In the genomic region with DNA sequence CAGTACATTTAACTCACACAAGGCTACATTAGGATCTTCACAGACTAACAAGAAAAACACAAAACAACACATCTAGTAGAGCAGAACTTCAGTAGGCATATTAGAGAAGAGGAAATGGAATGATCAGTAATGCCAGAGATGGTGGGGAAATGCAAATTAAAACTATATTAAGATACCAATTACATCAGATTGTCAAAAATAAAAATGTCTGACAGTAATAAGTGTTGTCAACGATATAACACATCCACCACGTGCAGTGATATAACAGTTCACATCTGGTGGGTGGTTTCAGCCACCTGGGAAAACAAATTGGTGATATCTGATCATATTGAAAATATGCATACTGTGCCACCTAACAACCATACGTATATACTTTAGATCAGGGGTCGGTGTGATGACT, we compare ENCODE assay signal across 25 cellular contexts.
"Had no signal": no experiment of that assay in that cellular context is flagged by ENCODE, and none has a peak within 500 bp of the region (broad histone marks: within the 10 kb centered on the region; RNA-seq: fewer than 3 reads in every experiment).

No MANE protein-coding gene starts in this region.

- H3K27ac ChIP-seq: coronary artery, esophagus muscularis mucosa, foreskin keratinocyte, gastroesophageal sphincter, heart left ventricle, hepatocyte, neural progenitor cell, psoas muscle, skin epidermis, spleen, transverse colon had no signal

- H3K4me2 ChIP-seq: hepatocyte, neural progenitor cell had no signal

- H3K27me3 Mint-ChIP-seq: naive thymus-derived CD4-positive, alpha-beta T cell; stimulated activated memory B cell treated with anti-CD40 and anti-IgM and Interleukin-4, amounts not matched to agents 10 μg/mL and 1 μg/mL and 100 μg/mL, for 72 hours; stimulated activated naive CD8-positive, alpha-beta T cell treated with anti-CD3 and anti-CD28 coated beads, Interleukin-15, Interleukin-2, amounts not matched to agents 100 ng/mL and 50 ng/mL, for 24 hours had no signal

- H3K9ac ChIP-seq: neural progenitor cell had no signal

- H3K4me3 Mint-ChIP-seq: mesothelial cell of epicardium; naive thymus-derived CD4-positive, alpha-beta T cell; nephron; neural progenitor cell; stimulated activated memory B cell treated with anti-CD40 and anti-IgM and Interleukin-4, amounts not matched to agents 10 μg/mL and 1 μg/mL and 100 μg/mL, for 72 hours; stimulated activated naive CD8-positive, alpha-beta T cell treated with anti-CD3 and anti-CD28 coated beads, Interleukin-15, Interleukin-2, amounts not matched to agents 100 ng/mL and 50 ng/mL, for 24 hours had no signal

- H3K4me1 ChIP-seq: esophagus muscularis mucosa, foreskin keratinocyte, gastroesophageal sphincter, heart left ventricle, neural progenitor cell, psoas muscle, spleen, transverse colon had no signal

- H3K9me3 ChIP-seq: esophagus muscularis mucosa, gastroesophageal sphincter, psoas muscle, transverse colon had no signal

- DNase-seq: dermis blood vessel endothelial cell; effector memory CD4-positive, alpha-beta T cell; foreskin keratinocyte; heart left ventricle; kidney; mucosa of descending colon; naive thymus-derived CD4-positive, alpha-beta T cell; psoas muscle; right cardiac atrium; spleen; stimulated activated CD4-positive, alpha-beta T cell treated with anti-CD3 and anti-CD28 coated beads, Interleukin-4, amount 100 ng/mL, for 4 hours; transverse colon had no signal

- H3K36me3 ChIP-seq: esophagus muscularis mucosa, heart left ventricle, neural progenitor cell, transverse colon had no signal

- H3K27ac Mint-ChIP-seq: mesothelial cell of epicardium; naive thymus-derived CD4-positive, alpha-beta T cell; nephron; neural progenitor cell; stimulated activated memory B cell treated with anti-CD40 and anti-IgM and Interleukin-4, amounts not matched to agents 10 μg/mL and 1 μg/mL and 100 μg/mL, for 72 hours; stimulated activated naive CD8-positive, alpha-beta T cell treated with anti-CD3 and anti-CD28 coated beads, Interleukin-15, Interleukin-2, amounts not matched to agents 100 ng/mL and 50 ng/mL, for 24 hours had no signal

- FAIRE-seq: endothelial cell of umbilical vein, kidney had no signal

- H3K4me1 Mint-ChIP-seq: naive thymus-derived CD4-positive, alpha-beta T cell; nephron; neural progenitor cell had no signal

- H3K27me3 ChIP-seq: esophagus muscularis mucosa, foreskin keratinocyte, gastroesophageal sphincter, heart left ventricle, hepatocyte, neural progenitor cell, spleen, transverse colon had no signal

- ATAC-seq: foreskin keratinocyte; gastroesophageal sphincter; heart left ventricle; left lobe of liver; mucosa of descending colon; naive thymus-derived CD4-positive, alpha-beta T cell; psoas muscle; right cardiac atrium; stimulated activated memory B cell treated with anti-CD40 and anti-IgM and Interleukin-4, amounts not matched to agents 10 μg/mL and 1 μg/mL and 100 μg/mL, for 72 hours had no signal

- H3K4me3 ChIP-seq: coronary artery, esophagus muscularis mucosa, gastroesophageal sphincter, heart left ventricle, hepatocyte, lung, mucosa of descending colon, neural progenitor cell, psoas muscle, skin epidermis, spleen, transverse colon had no signal

- H2AFZ ChIP-seq: hepatocyte, neural progenitor cell had no signal
